In the genomic region with DNA sequence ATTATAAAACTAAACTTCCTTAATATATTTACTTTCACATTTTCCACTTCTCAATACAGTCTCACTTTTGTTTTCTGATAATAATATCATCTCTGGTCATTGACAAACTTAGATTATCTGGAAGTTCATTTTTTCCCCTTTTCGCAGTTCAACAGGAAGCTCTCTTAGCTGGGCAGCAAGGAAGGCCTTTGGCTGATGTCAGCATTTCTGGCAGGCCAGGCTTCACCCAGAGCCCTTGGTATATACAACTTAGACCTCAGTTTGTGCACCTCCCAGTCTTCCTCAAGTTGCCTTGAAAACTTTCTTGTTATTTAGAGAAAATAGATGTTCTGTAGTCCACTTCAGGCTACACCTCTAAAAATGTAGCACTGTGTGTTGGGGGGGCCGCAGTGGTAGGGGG, we compare ENCODE assay signal across 24 cellular contexts.
A peak's percentile ranks its signal among the peaks of the same experiment; 100 is the strongest.
DNase-seq lines count a peak whose midpoint lies in the region; ATAC-seq, FAIRE-seq and TF ChIP-seq lines count a peak whose summit lies in the region.
"Had no signal": no experiment of that assay in that cellular context is flagged by ENCODE, and none has a peak within 500 bp of the region (broad histone marks: within the 10 kb centered on the region; RNA-seq: fewer than 3 reads in every experiment).

No MANE protein-coding gene starts in this region.

- no peak overlapping the region for H4K91ac ChIP-seq in neuronal stem cell (ENCODE audit: low read depth, low read length, poor library complexity)

- no peak overlapping the region for H2BK12ac ChIP-seq in neuronal stem cell (ENCODE audit: low read length)

- no peaks in the 10 kb centered on the region for H3K9me3 ChIP-seq in HepG2 (ENCODE audit: low read length)
- H3K9me3 ChIP-seq in right lobe of liver = no peaks in the 10 kb centered on the region
- H3K9me3 ChIP-seq in neuronal stem cell (replicated peaks in 1 of 2; ENCODE audit: control insufficient read depth in 2 of 2, insufficient read depth in 1 of 2, low read depth in 1 of 2, low read length in 2 of 2) = no peaks in the 10 kb centered on the region
- H3K9me3 ChIP-seq in ovary = no peaks in the 10 kb centered on the region
- H3K9me3 ChIP-seq: BE2C had no signal

- intact Hi-C loops in HepG2 (cut with micrococcal nuclease; ENCODE audit: unreplicated experiment) = no loop called here
- intact Hi-C loops in right lobe of liver (cut with DNase I) = no loop called here
- intact Hi-C loops in ovary (cut with DNase I) = no loop called here

- H3K18ac ChIP-seq in neuronal stem cell (ENCODE audit: low read length) = no peak overlapping the region

- no peak for DNase-seq in HepG2 (ENCODE audit: low spot score)
- DNase-seq in right lobe of liver = no peak
- DNase-seq in neuronal stem cell (ENCODE audit: low spot score) = no peak
- no peak for DNase-seq in ovary
- DNase-seq in SK-N-DZ (ENCODE audit: low spot score) = no peak
- DNase-seq: ACHN; BE2C; C1 segment of cervical spinal cord; CD4-positive, alpha-beta memory T cell; CD4-positive, CD25-positive, alpha-beta regulatory T cell; CD8-positive, alpha-beta memory T cell; COR-L47; DMS 273 treated with DMSO at 0.1 percent for 48 hours; DMS153; DMS53; DMS79; DND-41; EL; GDM1 had no signal

- no peaks in the 10 kb centered on the region for H3K4me1 ChIP-seq in HepG2 (ENCODE audit: insufficient read depth, low read length)
- H3K4me1 ChIP-seq in right lobe of liver = no peaks in the 10 kb centered on the region
- no peaks in the 10 kb centered on the region for H3K4me1 ChIP-seq in neuronal stem cell (ENCODE audit: control insufficient read depth in 2 of 2, insufficient read depth in 1 of 2, low read depth in 1 of 2, low read length in 2 of 2)
- H3K4me1 ChIP-seq in ovary (ENCODE audit: insufficient read depth) = no peaks in the 10 kb centered on the region
- H3K4me1 ChIP-seq: BE2C had no signal

- ATAC-seq in HepG2 (no peak), right lobe of liver (no peak)
- ATAC-seq: GM12878 had no signal

- H3K9ac ChIP-seq in HepG2 (ENCODE audit: insufficient read depth, low read depth, low read length) = no peak overlapping the region
- H3K9ac ChIP-seq in neuronal stem cell (ENCODE audit: low read depth, low read length, poor library complexity) = no peak overlapping the region
- H3K9ac ChIP-seq: BLaER1 had no signal

- 0% methylated on average over 2 of the region's 2 CpGs for WGBS in HepG2 (ENCODE audit: low lambda C conversion rate)
- WGBS in right lobe of liver (ENCODE audit: insufficient coverage, low coverage, low lambda C conversion rate, missing lambda C conversion rate) = 50% methylated on average over 1 of the region's 2 CpGs
- no CpG with 5 or more reads among the region's 2 CpGs for WGBS in neuronal stem cell (ENCODE audit: extremely low coverage in 2 of 2, insufficient read length in 2 of 2, insufficient replicate concordance in 1 of 2), 2 donors
- 91 to 97% (median 94%) methylated on average over 2 of the region's 2 CpGs for WGBS in ovary, 3 donors

- no peak for FAIRE-seq in HepG2 (lab: Jason Lieb, UNC)
- FAIRE-seq: GM12878, GM12892, GM18507 had no signal

- H2BK15ac ChIP-seq in neuronal stem cell (ENCODE audit: low read length) = no peak overlapping the region

- no peak overlapping the region for H2BK5ac ChIP-seq in neuronal stem cell (ENCODE audit: low read length)

- no TSS peak for BruUV-seq in HepG2 (replicated peaks; lab: Mats Ljungman, UMichigan)

- POLR2A ChIA-PET in HepG2 (lab: Yijun Ruan, JAX) = no interaction called here

- H3K36me3 ChIP-seq in HepG2 (replicated peaks in 1 of 2; ENCODE audit: control insufficient read depth in 1 of 2, insufficient read depth in 2 of 2, low read length in 2 of 2) = no peaks in the 10 kb centered on the region
- no peaks in the 10 kb centered on the region for H3K36me3 ChIP-seq in right lobe of liver
- no peaks in the 10 kb centered on the region for H3K36me3 ChIP-seq in neuronal stem cell (replicated peaks in 1 of 2; ENCODE audit: control insufficient read depth in 2 of 2, insufficient read depth in 2 of 2, low read length in 2 of 2)
- no peaks in the 10 kb centered on the region for H3K36me3 ChIP-seq in ovary
- H3K36me3 ChIP-seq: BE2C had no signal

- H3K4me3 ChIP-seq in HepG2 (replicated peaks in 1 of 3; ENCODE audit: insufficient read depth in 1 of 3, low read depth in 2 of 3, low read length in 3 of 3) (no peak overlapping the region), right lobe of liver (no peak overlapping the region), neuronal stem cell (ENCODE audit: low read length in 2 of 2) (no peak overlapping the region), ovary (no peak overlapping the region)
- H3K4me3 ChIP-seq: BLaER1, GM12878 had no signal

- in situ Hi-C loops in HepG2 (cut with HindIII; ENCODE audit: extremely low pct_ligation_motif_present, low pct_unique_long_range_greater_than_20kb) = no loop called here

- no peak overlapping the region for H3K4ac ChIP-seq in neuronal stem cell (ENCODE audit: low read length)

- no peaks in the 10 kb centered on the region for H3K79me2 ChIP-seq in HepG2 (ENCODE audit: insufficient read depth, low read length)

- H3K23ac ChIP-seq in neuronal stem cell (ENCODE audit: low read depth, low read length, poor library complexity) = no peak overlapping the region

- no peak overlapping the region for H2BK120ac ChIP-seq in neuronal stem cell (ENCODE audit: low read depth, low read length)

- TF ChIP-seq POLR2A in HepG2 (IDR thresholded peaks at IDR 0.05; ENCODE audit: insufficient read depth in 1 of 2, low read depth in 2 of 2, low read length in 2 of 2) = no peak
- TF ChIP-seq POLR2A in right lobe of liver (IDR thresholded peaks at IDR 0.05) = no peak
- no peak for TF ChIP-seq POLR2A in ovary (IDR thresholded peaks at IDR 0.05)

- H3K14ac ChIP-seq in neuronal stem cell (ENCODE audit: low read length) = no peak overlapping the region

- TF ChIP-seq CTCF in HepG2 (CRISPR knock-in tag; IDR thresholded peaks at IDR 0.05) = no peak
- no peak for TF ChIP-seq CTCF in right lobe of liver (IDR thresholded peaks at IDR 0.05)
- no peak for TF ChIP-seq CTCF in ovary (IDR thresholded peaks at IDR 0.05)

- no peak for TF ChIP-seq RAD21 in HepG2 (CRISPR knock-in tag; IDR thresholded peaks at IDR 0.05)

- no peak overlapping the region for H4K8ac ChIP-seq in neuronal stem cell (ENCODE audit: low read depth, low read length)

- H3K79me1 ChIP-seq in neuronal stem cell (ENCODE audit: low read depth, low read length) = no peaks in the 10 kb centered on the region

- H3K4me2 ChIP-seq in HepG2 (ENCODE audit: low read depth, low read length) (no peak overlapping the region), neuronal stem cell (ENCODE audit: insufficient read depth, low read length, poor library complexity, severe bottlenecking) (peak overlapping the region; percentile 11)
- H3K4me2 ChIP-seq: BLaER1 had no signal

- H3K27ac ChIP-seq in HepG2 (ENCODE audit: extremely low read length, insufficient read depth, low read length) (no peak overlapping the region), right lobe of liver (no peak overlapping the region), neuronal stem cell (replicated peaks; ENCODE audit: low read length) (no peak overlapping the region), ovary (no peak overlapping the region)
- H3K27ac ChIP-seq: 22Rv1, BLaER1 had no signal

- H3K27me3 ChIP-seq in HepG2 (ENCODE audit: control insufficient read depth in 1 of 2, insufficient read depth in 2 of 2, low read length in 2 of 2) = no peaks in the 10 kb centered on the region
- H3K27me3 ChIP-seq in right lobe of liver = no peaks in the 10 kb centered on the region
- H3K27me3 ChIP-seq in neuronal stem cell (ENCODE audit: control insufficient read depth in 3 of 3, insufficient read depth in 3 of 3, low read depth in 1 of 3, low read length in 3 of 3) = no peaks in the 10 kb centered on the region
- no peaks in the 10 kb centered on the region for H3K27me3 ChIP-seq in ovary
- H3K27me3 ChIP-seq: BE2C, BLaER1 had no signal

- TF ChIP-seq EP300 in HepG2 (IDR thresholded peaks at IDR 0.05; ENCODE audit: low read depth in 2 of 2, low read length in 2 of 2) = no peak
- no peak for TF ChIP-seq EP300 in HepG2 (CRISPR knock-in tag; IDR thresholded peaks at IDR 0.05; ENCODE audit: borderline replicate concordance)
- TF ChIP-seq EP300 in ovary (IDR thresholded peaks at IDR 0.05) = no peak

- no peaks in the 10 kb centered on the region for H4K20me1 ChIP-seq in HepG2 (ENCODE audit: insufficient read depth, low read length)
- H4K20me1 ChIP-seq: BLaER1 had no signal

- CTCF ChIA-PET in HepG2 (lab: Yijun Ruan, JAX; ENCODE audit: low intra/inter-chr PET ratio, low total read pairs) = no interaction called here

- H2AK5ac ChIP-seq in neuronal stem cell (ENCODE audit: low read depth, low read length) = no peak overlapping the region

- H2AFZ ChIP-seq in HepG2 (ENCODE audit: low read length) = no peak overlapping the region
- no peak overlapping the region for H2AFZ ChIP-seq in neuronal stem cell (ENCODE audit: low read length)

TF ChIP-seq in HepG2, 621 proteins besides CTCF, POLR2A, EP300 and RAD21:
- TF ChIP-seq MAFF (IDR thresholded peaks at IDR 0.05; ENCODE audit: low read depth, low read length) (peak; percentile 96), MAFK (conservative IDR thresholded peaks at IDR 0.05 in 1 of 2, IDR thresholded peaks at IDR 0.05 in 1 of 2; ENCODE audit: low read length in 2 of 2) (peak; percentile 94 to 97)
- TF ChIP-seq, protein P1, sequence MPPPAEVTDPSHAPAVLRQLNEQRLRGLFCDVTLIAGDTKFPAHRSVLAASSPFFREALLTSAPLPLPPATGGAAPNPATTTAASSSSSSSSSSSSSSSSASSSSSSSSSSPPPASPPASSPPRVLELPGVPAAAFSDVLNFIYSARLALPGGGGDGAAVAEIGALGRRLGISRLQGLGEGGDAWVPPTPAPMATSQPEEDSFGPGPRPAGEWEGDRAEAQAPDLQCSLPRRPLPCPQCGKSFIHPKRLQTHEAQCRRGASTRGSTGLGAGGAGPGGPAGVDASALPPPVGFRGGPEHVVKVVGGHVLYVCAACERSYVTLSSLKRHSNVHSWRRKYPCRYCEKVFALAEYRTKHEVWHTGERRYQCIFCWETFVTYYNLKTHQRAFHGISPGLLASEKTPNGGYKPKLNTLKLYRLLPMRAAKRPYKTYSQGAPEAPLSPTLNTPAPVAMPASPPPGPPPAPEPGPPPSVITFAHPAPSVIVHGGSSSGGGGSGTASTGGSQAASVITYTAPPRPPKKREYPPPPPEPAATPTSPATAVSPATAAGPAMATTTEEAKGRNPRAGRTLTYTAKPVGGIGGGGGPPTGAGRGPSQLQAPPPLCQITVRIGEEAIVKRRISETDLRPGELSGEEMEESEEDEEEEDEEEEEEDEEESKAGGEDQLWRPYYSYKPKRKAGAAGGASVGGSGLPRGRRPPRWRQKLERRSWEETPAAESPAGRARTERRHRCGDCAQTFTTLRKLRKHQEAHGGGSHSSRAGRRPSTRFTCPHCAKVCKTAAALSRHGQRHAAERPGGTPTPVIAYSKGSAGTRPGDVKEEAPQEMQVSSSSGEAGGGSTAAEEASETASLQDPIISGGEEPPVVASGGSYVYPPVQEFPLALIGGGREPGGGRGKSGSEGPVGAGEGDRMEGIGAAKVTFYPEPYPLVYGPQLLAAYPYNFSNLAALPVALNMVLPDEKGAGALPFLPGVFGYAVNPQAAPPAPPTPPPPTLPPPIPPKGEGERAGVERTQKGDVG (CRISPR knock-in tag; IDR thresholded peaks at IDR 0.05; ENCODE audit: borderline replicate concordance) = no peak
